In genomic region chr17:10295728-10296343, GRCh38 we compare ENCODE assay signal across 7 cellular contexts.
DNase-seq lines count a peak whose midpoint lies in the region; ATAC-seq, FAIRE-seq and TF ChIP-seq lines count a peak whose summit lies in the region.

No MANE protein-coding gene starts in this region.

- H3K4me3 ChIP-seq in HCT116 (replicated peaks in 1 of 2; ENCODE audit: low read depth in 1 of 2, low read length in 2 of 2) = no peak overlapping the region
- no peak overlapping the region for H3K4me3 ChIP-seq in OCI-LY3 (ENCODE audit: low read length)
- no peak overlapping the region for H3K4me3 ChIP-seq in GM12878
- H3K4me3 ChIP-seq in kidney epithelial cell (ENCODE audit: low read depth, low read length) = no peak overlapping the region

- TF ChIP-seq POLR2A in HCT116 (IDR thresholded peaks at IDR 0.05; ENCODE audit: borderline replicate concordance, extremely low read depth, insufficient read depth, insufficient read length) (no peak), GM12878 (IDR thresholded peaks at IDR 0.05; ENCODE audit: low read depth, low read length) (no peak)

- 23% methylated on average over 5 of the region's 5 CpGs for WGBS in GM12878 (ENCODE audit: insufficient coverage, insufficient replicate concordance, low lambda C conversion rate, missing lambda C conversion rate)

- H3K27me3 ChIP-seq in HCT116 (ENCODE audit: insufficient read depth, low read length) (no peaks in the 10 kb centered on the region), OCI-LY3 (ENCODE audit: low read depth, low read length) (no peaks in the 10 kb centered on the region; the same call in 1 of the 2 replicates), GM12878 (replicated peaks in 1 of 2; ENCODE audit: control insufficient read depth in 2 of 2, insufficient read depth in 2 of 2, low read length in 1 of 2) (no peaks in the 10 kb centered on the region), kidney epithelial cell (ENCODE audit: control insufficient read depth, insufficient read depth, low read length) (no peaks in the 10 kb centered on the region)

- intact Hi-C loops in HCT116 (cut with micrococcal nuclease) = loop anchor here (1.0 to 10.0 kb wide), 5 partner anchors 53 to 549 kb away; no protein-coding TSS in a partner anchor
- intact Hi-C loops in GM12878 (cut with micrococcal nuclease; ENCODE audit: unreplicated experiment) = loop anchor here (1.0 to 10.0 kb wide), 4 partner anchors 61 to 371 kb away; no protein-coding TSS in a partner anchor

- H3K36me3 ChIP-seq in HCT116 (ENCODE audit: control insufficient read depth in 1 of 2, insufficient read depth in 2 of 2, low read length in 2 of 2) = no peaks in the 10 kb centered on the region
- no peaks in the 10 kb centered on the region for H3K36me3 ChIP-seq in OCI-LY3 (replicated peaks; ENCODE audit: low read depth, low read length)
- no peaks in the 10 kb centered on the region for H3K36me3 ChIP-seq in GM12878 (ENCODE audit: control insufficient read depth in 2 of 2, insufficient read depth in 2 of 2, low read length in 1 of 2)
- no peaks in the 10 kb centered on the region for H3K36me3 ChIP-seq in kidney epithelial cell (ENCODE audit: control insufficient read depth, insufficient read depth, low read length)

- RAD21 ChIA-PET in HCT116 (lab: Charles Lee; ENCODE audit: low non-redundant PET in 1 of 2, low total read pairs in 2 of 2, uncharacterized antibody in 2 of 2, unreplicated experiment in 2 of 2) (interaction anchor here (0.6 to 1.7 kb wide), 5 partner anchors 316 to 330 kb away, joined by 3 to 7 read pairs (median 4); no protein-coding TSS in a partner anchor), GM12878 (lab: Charles Lee; ENCODE audit: unreplicated experiment) (interaction anchor here (0.5 to 1.5 kb wide), 2 partner anchors 319 to 322 kb away, joined by 3 to 4 read pairs; no protein-coding TSS in a partner anchor)

- ATAC-seq in HCT116 (peak; percentile 77), GM12878 (peak; percentile 77)

- CTCF ChIA-PET in HCT116 (lab: Charles Lee) (interaction anchor here (0.6 to 4.5 kb wide), 11 partner anchors 12 to 350 kb away, joined by 3 to 84 read pairs (median 3); no protein-coding TSS in a partner anchor), GM12878 (lab: Yijun Ruan, JAX) (interaction anchor here (0.5 to 2.1 kb wide), 16 partner anchors 9 to 371 kb away, joined by 3 to 12 read pairs (median 3); no protein-coding TSS in a partner anchor)

- H2AFZ ChIP-seq in HCT116 (ENCODE audit: low read depth, low read length, poor library complexity, severe bottlenecking) (no peak overlapping the region), OCI-LY3 (ENCODE audit: low read depth, low read length) (no peak overlapping the region), GM12878 (ENCODE audit: control insufficient read depth, low read depth, low read length) (no peak overlapping the region)

- POLR2A ChIA-PET in HCT116 (lab: Charles Lee) (no interaction called here), GM12878 (lab: Charles Lee) (no interaction called here)

- no peaks in the 10 kb centered on the region for H3K9me3 ChIP-seq in HCT116 (ENCODE audit: control insufficient read depth in 1 of 2, insufficient read depth in 1 of 2, low read depth in 1 of 2, low read length in 2 of 2)
- H3K9me3 ChIP-seq in OCI-LY3 (ENCODE audit: insufficient read depth, low read length) = no peaks in the 10 kb centered on the region
- H3K9me3 ChIP-seq in GM12878 (replicated peaks; ENCODE audit: control insufficient read depth, insufficient read depth, low read length) = no peaks in the 10 kb centered on the region; the same call in 2 of the 3 replicates

- no peaks in the 10 kb centered on the region for H3K9me2 ChIP-seq in HCT116 (ENCODE audit: insufficient read depth)

- SMC1A ChIA-PET in GM12878 (lab: Charles Lee; ENCODE audit: uncharacterized antibody, unreplicated experiment) = interaction anchor here (0.9 to 1.4 kb wide), 6 partner anchors 35 to 329 kb away, joined by 3 to 7 read pairs (median 3); no protein-coding TSS in a partner anchor

- in situ Hi-C loops in G401 (cut with HindIII; ENCODE audit: low sequenced_read_pairs) = no loop called here
- in situ Hi-C loops in GM12878 (cut with MboI) = no loop called here

- H3K27ac ChIP-seq in HCT116 (ENCODE audit: low read depth, low read length) (no peak overlapping the region), OCI-LY3 (ENCODE audit: low read length) (no peak overlapping the region), GM12878 (ENCODE audit: control insufficient read depth, insufficient read depth) (no peak overlapping the region)

- TF ChIP-seq EP300 in GM12878 (IDR thresholded peaks at IDR 0.05; ENCODE audit: borderline replicate concordance in 1 of 2, control insufficient read depth in 1 of 2, low read depth in 2 of 2, low read length in 2 of 2) = no peak

- H4K20me1 ChIP-seq in HCT116 (ENCODE audit: insufficient read depth) = no peaks in the 10 kb centered on the region
- no peaks in the 10 kb centered on the region for H4K20me1 ChIP-seq in OCI-LY3 (ENCODE audit: insufficient read depth, low read length)
- no peaks in the 10 kb centered on the region for H4K20me1 ChIP-seq in GM12878 (ENCODE audit: control insufficient read depth, insufficient read depth)

- BruUV-seq in HCT116 (replicated peaks; lab: Mats Ljungman, UMichigan) = no TSS peak
- BruUV-seq in GM12878 (replicated peaks; lab: Mats Ljungman, UMichigan) = no TSS peak

- peak; percentile 41 for FAIRE-seq in GM12878 (lab: Jason Lieb, UNC)

- H3K9ac ChIP-seq in HCT116 (ENCODE audit: low read length) (no peak overlapping the region), OCI-LY3 (ENCODE audit: low read length) (no peak overlapping the region), GM12878 (ENCODE audit: control insufficient read depth, insufficient read depth, low read length) (no peak overlapping the region)

- DNase-seq in G401 (ENCODE audit: low spot score) = peak; percentile 30
- DNase-seq in HCT116 (ENCODE audit: low read depth, low spot score) = peak; percentile 65
- DNase-seq in GM12878 (ENCODE audit: low read depth, low spot score) = peak; percentile 21
- peak; percentile 12 for DNase-seq in kidney epithelial cell (ENCODE audit: low read depth)
- peak; percentile 21 for DNase-seq in stromal cell of bone marrow (ENCODE audit: low read depth)
- no peak for DNase-seq in D341Med (ENCODE audit: low spot score)

- TF ChIP-seq RAD21 in HCT116 (IDR thresholded peaks at IDR 0.05; ENCODE audit: low read depth) (peak; percentile 85), GM12878 (IDR thresholded peaks at IDR 0.05; ENCODE audit: insufficient read depth, low read depth, low read length) (peak; percentile 58)

- H3K79me2 ChIP-seq in HCT116 (ENCODE audit: insufficient read depth, low read length) = no peaks in the 10 kb centered on the region
- H3K79me2 ChIP-seq in OCI-LY3 (ENCODE audit: low read length) = no peaks in the 10 kb centered on the region
- no peaks in the 10 kb centered on the region for H3K79me2 ChIP-seq in GM12878 (ENCODE audit: control insufficient read depth, insufficient read depth, low read length)

- H3K4me1 ChIP-seq in HCT116 (ENCODE audit: control insufficient read depth in 1 of 2, insufficient read depth in 2 of 2, low read length in 2 of 2) (peaks cover 2 to 25% of the 10 kb centered on the region in 2 experiments; a peak in 3 of 4 replicates), OCI-LY3 (ENCODE audit: low read length) (peaks cover 10% of the 10 kb centered on the region), GM12878 (ENCODE audit: control insufficient read depth, insufficient read depth, low read length) (peaks cover 17% of the 10 kb centered on the region; the same call in 1 of the 2 replicates)

- TF ChIP-seq CTCF in HCT116 (IDR thresholded peaks at IDR 0.05 in 2 of 3, conservative IDR thresholded peaks at IDR 0.05 in 1 of 3; ENCODE audit: borderline replicate concordance in 1 of 3, insufficient read depth in 1 of 3, low read depth in 2 of 3, low read length in 2 of 3) = peak; percentile 72 to 89 (median 80); a peak in 5 of 6 replicates
- peak; percentile 64 for TF ChIP-seq CTCF in OCI-LY3 (IDR thresholded peaks at IDR 0.05; ENCODE audit: low read depth, low read length)
- peak; percentile 72 to 79 (median 77) for TF ChIP-seq CTCF in GM12878 (IDR thresholded peaks at IDR 0.05 in 2 of 3, conservative IDR thresholded peaks at IDR 0.05 in 1 of 3; ENCODE audit: control insufficient read depth in 2 of 3, extremely low read depth in 1 of 3, insufficient read depth in 1 of 3, low read depth in 3 of 3, low read length in 3 of 3)
- peak; percentile 66 for TF ChIP-seq CTCF in kidney epithelial cell (IDR thresholded peaks at IDR 0.05; ENCODE audit: insufficient read depth, low read length, poor library complexity, severe bottlenecking)

- H3K4me2 ChIP-seq in HCT116 (ENCODE audit: low read length) (no peak overlapping the region), OCI-LY3 (ENCODE audit: low read length) (no peak overlapping the region), GM12878 (ENCODE audit: control insufficient read depth, insufficient read depth) (no peak overlapping the region)

TF ChIP-seq in HCT116, 20 proteins besides CTCF, POLR2A, EP300 and RAD21 (continues in another document):
- TF ChIP-seq CEBPB (IDR thresholded peaks at IDR 0.05; ENCODE audit: low read depth) = peak; percentile 58; the same call in 1 of the 2 replicates

TF ChIP-seq in GM12878, 131 proteins besides CTCF, POLR2A, EP300 and RAD21:
- TF ChIP-seq FOS (IDR thresholded peaks at IDR 0.05; ENCODE audit: borderline replicate concordance, extremely low read depth, insufficient read length) (no peak), RELB (IDR thresholded peaks at IDR 0.05; ENCODE audit: low read depth) (no peak), SUPT20H (IDR thresholded peaks at IDR 0.05; ENCODE audit: borderline replicate concordance, control insufficient read depth, low read depth, low read length) (no peak), SMC3 (IDR thresholded peaks at IDR 0.05; ENCODE audit: borderline replicate concordance, low read length) (peak; percentile 58)
TF ChIP-seq in GM12878: peak in this region for 1.
